8 cellular contexts compared by ENCODE assay signal in genomic region chr3:24496529-24497482, GRCh38. TPM values are rescaled to one million over a fixed set of nuclear protein-coding genes. Genes with fewer than 3 reads are reported as not detected.
DNase-seq lines count a peak whose midpoint lies in the region; ATAC-seq and TF ChIP-seq lines count a peak whose summit lies in the region.

No MANE protein-coding gene starts in this region.

- H3K27me3 ChIP-seq in left lung, result peaks cover 0 to 41% of the 10 kb centered on the region in 2 donors
- no peaks in the 10 kb centered on the region for H3K27me3 ChIP-seq in upper lobe of right lung

- H3K27ac ChIP-seq in left lung (no peak overlapping the region), upper lobe of right lung (no peak overlapping the region)

- H3K36me3 Mint-ChIP-seq in effector memory CD8-positive, alpha-beta T cell (ENCODE audit: insufficient read depth), result no peaks in the 10 kb centered on the region

- in situ Hi-C loops in T47D (cut with HindIII; ENCODE audit: low pct_unique_long_range_greater_than_20kb, low sequenced_read_pairs), result no loop called here

- H3K4me3 ChIP-seq in AG09309 (ENCODE audit: control insufficient read depth, low read depth, low read length) (no peak overlapping the region), left lung (no peak overlapping the region), upper lobe of right lung (no peak overlapping the region)

- H3K4me1 ChIP-seq in left lung (peaks cover 0 to 14% of the 10 kb centered on the region in 2 donors), upper lobe of right lung (peaks cover 4% of the 10 kb centered on the region)

- ATAC-seq in left lung (peak; percentile 14), upper lobe of right lung (peak; percentile 8), GM18517 (IDR thresholded peaks at IDR 0.05; ENCODE audit: unreplicated experiment) (no peak)
- ATAC-seq in effector memory CD8-positive, alpha-beta T cell (replicated peaks), result no peak

- H3K27me3 Mint-ChIP-seq in effector memory CD8-positive, alpha-beta T cell, result peaks cover 14 to 46% of the 10 kb centered on the region in 2 donors

- intact Hi-C loops in left lung (cut with DNase I), result loop anchor here in 1 of 2 donors (10.0 kb wide), 1 partner anchor 232 kb away; no protein-coding TSS in a partner anchor
- intact Hi-C loops in upper lobe of right lung (cut with DNase I), result loop anchor here (10.0 kb wide), 1 partner anchor 232 kb away; no protein-coding TSS in a partner anchor

- peaks cover 0 to 6% of the 10 kb centered on the region in 2 donors for H3K9me3 Mint-ChIP-seq in effector memory CD8-positive, alpha-beta T cell

- peak; percentile 66 for TF ChIP-seq CTCF in AG09309 (IDR thresholded peaks at IDR 0.05; ENCODE audit: control insufficient read depth, insufficient read depth, low read depth, low read length, missing control alignments)
- TF ChIP-seq CTCF in left lung (IDR thresholded peaks at IDR 0.05), result peak in 1 of 2 donors; percentile 29
- peak; percentile 48 for TF ChIP-seq CTCF in upper lobe of right lung (IDR thresholded peaks at IDR 0.05)

- DNase-seq in AG09309 (ENCODE audit: low read depth), result peak; percentile 29
- DNase-seq in HuH-7 (ENCODE audit: low spot score), result peak; percentile 94
- DNase-seq in T47D (ENCODE audit: low read depth in 1 of 2, low spot score in 1 of 2), result peak; percentile 48 to 86
- DNase-seq in left lung, result peak; percentile 66 to 77
- peak; percentile 84 for DNase-seq in upper lobe of right lung
- DNase-seq in NK-92 (lab: John Stamatoyannopoulos, UW; ENCODE audit: unreplicated experiment), result no peak
- DNase-seq in effector memory CD8-positive, alpha-beta T cell, result no peak

- H3K9me3 ChIP-seq in left lung (no peaks in the 10 kb centered on the region), upper lobe of right lung (no peaks in the 10 kb centered on the region)

- H3K4me1 Mint-ChIP-seq in effector memory CD8-positive, alpha-beta T cell (ENCODE audit: low read depth in 2 of 2), result peaks cover 0 to 2% of the 10 kb centered on the region in 2 donors

- no peak overlapping the region for H3K4me3 Mint-ChIP-seq in effector memory CD8-positive, alpha-beta T cell

- H3K27ac Mint-ChIP-seq in effector memory CD8-positive, alpha-beta T cell, result no peak overlapping the region

- H3K36me3 ChIP-seq in left lung (no peaks in the 10 kb centered on the region), upper lobe of right lung (no peaks in the 10 kb centered on the region)

RNA-seq across cellular contexts. Expression of gene THRB, which starts 2.2 kb away (rescaled TPM):
- 10 to 100 TPM; 10.1 to 11.8 TPM for total RNA-seq in left lung
- total RNA-seq in upper lobe of right lung, result 19.7 TPM

Comparison
In these comparisons a context has a peak if more than half of its experiments do, and no peak if none do; other contexts are left out.
1. DNase-seq: peak in AG09309 (single experiment), HuH-7 (single experiment), T47D (2 of 2), left lung (2 of 2) and upper lobe of right lung (single experiment); none in NK-92 (single experiment) and effector memory CD8-positive, alpha-beta T cell (0 of 3).
2. ATAC-seq: peak in left lung (single experiment) and upper lobe of right lung (single experiment); none in effector memory CD8-positive, alpha-beta T cell (single experiment) and GM18517 (single experiment).